In the genomic region with DNA sequence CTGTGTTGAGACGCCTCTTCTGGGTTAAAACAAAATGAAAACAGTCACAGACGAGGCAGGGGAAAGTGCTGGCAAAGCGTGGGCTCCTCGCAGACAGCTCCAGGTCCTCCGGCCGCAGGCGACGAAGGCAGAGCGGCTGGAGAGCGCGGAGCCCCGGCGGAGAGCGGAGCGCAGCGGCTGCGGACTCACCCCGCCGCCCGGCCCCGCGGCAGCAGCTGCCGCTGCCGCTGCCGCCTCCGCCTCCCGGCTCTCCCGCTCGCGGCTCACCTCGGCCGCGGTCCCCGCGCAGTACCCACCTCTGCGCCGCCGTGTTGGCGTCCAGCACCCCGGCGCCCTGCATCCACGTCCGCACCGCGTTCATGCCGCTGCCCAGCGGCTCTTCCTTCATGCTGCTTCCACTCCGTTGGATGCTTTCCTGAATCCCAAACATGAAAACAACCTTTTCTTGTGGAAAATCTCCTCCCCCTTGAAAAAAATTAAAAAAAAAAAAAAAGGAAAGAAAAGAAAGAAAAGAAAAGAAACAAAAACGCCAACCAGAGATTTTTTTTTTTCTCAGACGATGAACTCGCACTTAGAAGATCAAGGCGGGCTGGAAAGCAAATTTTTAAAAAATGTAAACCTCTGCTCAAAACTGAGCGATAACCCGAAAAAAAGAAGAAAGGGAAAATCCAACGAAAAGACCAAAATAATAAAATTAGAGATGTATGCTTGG, we compare ENCODE assay signal across 8 cellular contexts. TPM values are rescaled to one million over a fixed set of nuclear protein-coding genes. Genes with fewer than 3 reads are reported as not detected.
DNase-seq lines count a peak whose midpoint lies in the region; ATAC-seq and TF ChIP-seq lines count a peak whose summit lies in the region.

No MANE protein-coding gene starts in this region.

- no TSS peak for BruUV-seq in Panc1 (replicated peaks; lab: Mats Ljungman, UMichigan)

- H3K4me3 ChIP-seq in Panc1 (ENCODE audit: low read depth in 2 of 2, low read length in 2 of 2): peak overlapping the region; percentile 38 to 51
- H3K4me3 ChIP-seq in right atrium auricular region: peak overlapping the region; percentile 61 to 64

- H3K9me3 ChIP-seq in Panc1 (ENCODE audit: control insufficient read depth, insufficient read depth, low read depth, low read length) (no peaks in the 10 kb centered on the region), right atrium auricular region (no peaks in the 10 kb centered on the region)

- H3K36me3 ChIP-seq in Panc1 (ENCODE audit: control insufficient read depth, insufficient read depth, low read length): no peaks in the 10 kb centered on the region
- no peaks in the 10 kb centered on the region for H3K36me3 ChIP-seq in right atrium auricular region

- ATAC-seq in HG03135 (IDR thresholded peaks at IDR 0.05; ENCODE audit: unreplicated experiment) (peak; percentile 32), Panc1 (peak; percentile 63)

- peaks cover 39% of the 10 kb centered on the region for H3K27me3 ChIP-seq in Panc1 (ENCODE audit: control insufficient read depth, insufficient read depth, low read length)
- no peaks in the 10 kb centered on the region for H3K27me3 ChIP-seq in right atrium auricular region

- TF ChIP-seq CTCF in Panc1 (IDR thresholded peaks at IDR 0.05): no peak
- no peak for TF ChIP-seq CTCF in right atrium auricular region (IDR thresholded peaks at IDR 0.05)

- 1 to 2% (median 1%) methylated on average over 54 to 55 of the region's 55 CpGs for WGBS in adipose tissue, 3 donors

- intact Hi-C loops in Panc1 (cut with micrococcal nuclease; ENCODE audit: unreplicated experiment): no loop called here

- DNase-seq in NCI-H510A treated with DMSO at 0.1 percent for 48 hours (lab: John Stamatoyannopoulos, UW) (peak; percentile 9), NCI-H510A (lab: John Stamatoyannopoulos, UW) (no peak), Panc1 (ENCODE audit: low read depth, low spot score) (no peak), right atrium auricular region (ENCODE audit: low spot score) (no peak), retina (peak; percentile 74), mesenteric fat pad (ENCODE audit: low spot score) (no peak)

- H3K4me1 ChIP-seq in Panc1 (ENCODE audit: control insufficient read depth, insufficient read depth, low read length): no peaks in the 10 kb centered on the region; the same call in 1 of the 2 replicates
- peaks cover 0 to 40% of the 10 kb centered on the region in 2 donors for H3K4me1 ChIP-seq in right atrium auricular region

- in situ Hi-C loops in Panc1 (cut with HindIII; ENCODE audit: low pct_unique_long_range_greater_than_20kb, low sequenced_read_pairs): no loop called here

- POLR2A ChIA-PET in Panc1 (lab: Charles Lee): no interaction called here

- H3K27ac ChIP-seq in Panc1 (ENCODE audit: low read length) (no peak overlapping the region), adipose tissue (ENCODE audit: low read depth, low read length) (peak overlapping the region; percentile 20), right atrium auricular region (peak overlapping the region; percentile 80 to 85)

- CTCF ChIA-PET in Panc1 (lab: Charles Lee): no interaction called here

RNA-seq across cellular contexts. Expression of a gene that starts 0.5 kb away (rescaled TPM):
- total RNA-seq in Panc1 (2021; ENCODE audit: unreplicated experiment) (not detected), right atrium auricular region (10 to 100 TPM in 1 of 2 donors, 1 to 10 TPM in 1; 8.2 to 13.9 TPM), mesenteric fat pad (83.3 TPM)
- not detected for polyA plus RNA-seq in Panc1 (2012; ENCODE audit: insufficient read length)
- 10 to 100 TPM in 2 of 3 donors, 1 to 10 TPM in 1; 3.1 to 42.4 (median 25.6) TPM for polyA plus RNA-seq in adipose tissue

Comparison
In these comparisons a context has a peak if more than half of its experiments do, and no peak if none do; other contexts are left out.
1. DNase-seq: peak in NCI-H510A treated with DMSO at 0.1 percent for 48 hours (single experiment) and retina (single experiment); none in NCI-H510A (single experiment), Panc1 (single experiment), right atrium auricular region (single experiment) and mesenteric fat pad (single experiment).